ENCODE assay signal across 17 cellular contexts in genomic region chr1:228304225-228304624, GRCh38.
"Had no signal": no experiment of that assay in that cellular context is flagged by ENCODE, and none has a peak within 500 bp of the region (broad histone marks: within the 10 kb centered on the region; RNA-seq: fewer than 3 reads in every experiment).

No MANE protein-coding gene starts in this region.

- H3K27me3 ChIP-seq: breast epithelium, ovary, right lobe of liver had no signal

- ATAC-seq: right lobe of liver had no signal

- H3K4me1 ChIP-seq: breast epithelium, esophagus squamous epithelium, right lobe of liver had no signal

- H3K4me2 ChIP-seq: smooth muscle cell had no signal

- H3K9me3 ChIP-seq: ovary had no signal

- H3K27me3 Mint-ChIP-seq: activated naive CD4-positive, alpha-beta T cell treated with anti-CD3 and anti-CD28 coated beads, Interleukin-2, amount 50 U/mL, for 24 hours; dendritic cell treated with granulocyte-macrophage colony-stimulating factor and Interleukin-4, amounts not matched to agents 40 ng/mL and 50 ng/mL, for 4 days had no signal

- H3K36me3 ChIP-seq: breast epithelium, ovary, right lobe of liver, thoracic aorta had no signal

- H3K4me1 Mint-ChIP-seq: activated naive CD4-positive, alpha-beta T cell treated with anti-CD3 and anti-CD28 coated beads, Interleukin-2, amount 50 U/mL, for 24 hours had no signal

- H3K27ac Mint-ChIP-seq: activated naive CD4-positive, alpha-beta T cell treated with anti-CD3 and anti-CD28 coated beads, Interleukin-2, amount 50 U/mL, for 24 hours; dendritic cell treated with granulocyte-macrophage colony-stimulating factor and Interleukin-4, amounts not matched to agents 40 ng/mL and 50 ng/mL, for 4 days; T-helper 1 cell treated with Interleukin-12 subunit alpha and Interleukin-12 subunit beta and Interleukin-4 antibody, amounts not matched to agents 30 μg/mL and 1 μg/mL, for 36 hours had no signal

- H3K4me3 ChIP-seq: breast epithelium, esophagus squamous epithelium, ovary, right lobe of liver, smooth muscle cell, thoracic aorta had no signal

- DNase-seq: activated CD4-positive, alpha-beta T cell treated with anti-CD3 and anti-CD28 coated beads, Interleukin-2, amount 50 U/mL, for 1 hour; activated CD4-positive, CD25-positive, alpha-beta regulatory T cell treated with anti-CD3 and anti-CD28 coated beads, Interleukin-2, amount 50 U/mL, for 72 hours; activated CD8-positive, alpha-beta memory T cell treated with anti-CD3 and anti-CD28 coated beads for 24 hours; activated CD8-positive, alpha-beta memory T cell treated with anti-CD3 and anti-CD28 coated beads, Interleukin-2, amount 50 U/mL, for 48 hours; effector CD8-positive, alpha-beta T cell; esophagus squamous epithelium; mammary epithelial cell; stimulated activated CD4-positive, alpha-beta T cell treated with anti-CD3 and anti-CD28 coated beads, Interleukin-4, amount 100 ng/mL, for 1 hour had no signal

- H3K4me3 Mint-ChIP-seq: activated naive CD4-positive, alpha-beta T cell treated with anti-CD3 and anti-CD28 coated beads, Interleukin-2, amount 50 U/mL, for 24 hours; dendritic cell treated with granulocyte-macrophage colony-stimulating factor and Interleukin-4, amounts not matched to agents 40 ng/mL and 50 ng/mL, for 4 days; T-helper 1 cell treated with Interleukin-12 subunit alpha and Interleukin-12 subunit beta and Interleukin-4 antibody, amounts not matched to agents 30 μg/mL and 1 μg/mL, for 36 hours had no signal

- H3K27ac ChIP-seq: breast epithelium, esophagus squamous epithelium, ovary, right lobe of liver, thoracic aorta, VCaP had no signal
